ENCODE assay signal across 8 cellular contexts in genomic region chr10:116444527-116445142, GRCh38. TPM values are rescaled to one million over a fixed set of nuclear protein-coding genes. Genes with fewer than 3 reads are reported as not detected.
DNase-seq lines count a peak whose midpoint lies in the region; ATAC-seq and TF ChIP-seq lines count a peak whose summit lies in the region.

No MANE protein-coding gene starts in this region.

- no peaks in the 10 kb centered on the region for H3K79me2 ChIP-seq in KMS-11 (ENCODE audit: insufficient read depth, low read depth)

- no peaks in the 10 kb centered on the region for H3K36me3 ChIP-seq in KMS-11 (ENCODE audit: insufficient read depth)
- no peaks in the 10 kb centered on the region for H3K36me3 ChIP-seq in body of pancreas (replicated peaks in 1 of 2; ENCODE audit: insufficient read depth in 1 of 2, low read depth in 2 of 2)

- no peaks in the 10 kb centered on the region for H3K27me3 Mint-ChIP-seq in activated CD4-positive, alpha-beta T cell treated with anti-CD3 and anti-CD28 coated beads, Interleukin-2, amount 10 ng/mL, durations not matched to agents 7 days and 5 days
- peaks cover 18% of the 10 kb centered on the region for H3K27me3 Mint-ChIP-seq in mesothelial cell of epicardium (ENCODE audit: low read depth)

- intact Hi-C loops in body of pancreas (cut with DNase I) = no loop called here

- DNase-seq in activated CD4-positive, alpha-beta T cell treated with anti-CD3 and anti-CD28 coated beads, Interleukin-2, amount 10 ng/mL, durations not matched to agents 7 days and 5 days = peak; percentile 23
- no peak for DNase-seq in activated CD4-positive, alpha-beta T cell treated with anti-CD3 and anti-CD28 coated beads, Interleukin-2, amount 50 U/mL, for 1 hour
- peak; percentile 25 to 46 (median 37) for DNase-seq in body of pancreas
- no peak for DNase-seq in mesothelial cell of epicardium (ENCODE audit: low spot score in 2 of 2, unreplicated experiment in 2 of 2)
- DNase-seq in ecto neural progenitor cell (ENCODE audit: low spot score) = no peak
- DNase-seq in activated gamma-delta T cell treated with Interleukin-2 at 50 U/mL for 16 hours = no peak

- no peaks in the 10 kb centered on the region for H3K27me3 ChIP-seq in KMS-11 (ENCODE audit: insufficient read depth, low read depth)
- H3K27me3 ChIP-seq in body of pancreas = no peaks in the 10 kb centered on the region

- peak; percentile 80 for TF ChIP-seq CTCF in KMS-11 (conservative IDR thresholded peaks at IDR 0.05; ENCODE audit: low read depth, low read length)
- TF ChIP-seq CTCF in body of pancreas (IDR thresholded peaks at IDR 0.05) = peak; percentile 66 to 83 (median 70)
- peak; percentile 86 for TF ChIP-seq CTCF in mesothelial cell of epicardium (IDR thresholded peaks at IDR 0.05; ENCODE audit: unreplicated experiment)

- no peaks in the 10 kb centered on the region for H3K9me3 ChIP-seq in body of pancreas

- no peak overlapping the region for H3K27ac ChIP-seq in KMS-11
- H3K27ac ChIP-seq in body of pancreas = no peak overlapping the region

- CTCF ChIA-PET in activated CD4-positive, alpha-beta T cell treated with anti-CD3 and anti-CD28 coated beads, Interleukin-2, amount 10 ng/mL, durations not matched to agents 7 days and 5 days (lab: Charles Lee) = no interaction called here

- no peak overlapping the region for H2AFZ ChIP-seq in KMS-11 (ENCODE audit: low read depth)

- H3K4me3 ChIP-seq in KMS-11 (IDR thresholded peaks at IDR 0.05; ENCODE audit: insufficient read depth, low read depth, low read length) = no peak overlapping the region
- no peak overlapping the region for H3K4me3 ChIP-seq in body of pancreas

- H3K36me3 Mint-ChIP-seq in activated CD4-positive, alpha-beta T cell treated with anti-CD3 and anti-CD28 coated beads, Interleukin-2, amount 10 ng/mL, durations not matched to agents 7 days and 5 days (ENCODE audit: low read depth) = no peaks in the 10 kb centered on the region
- no peaks in the 10 kb centered on the region for H3K36me3 Mint-ChIP-seq in mesothelial cell of epicardium

- H3K9me3 Mint-ChIP-seq in activated CD4-positive, alpha-beta T cell treated with anti-CD3 and anti-CD28 coated beads, Interleukin-2, amount 10 ng/mL, durations not matched to agents 7 days and 5 days = no peaks in the 10 kb centered on the region
- no peaks in the 10 kb centered on the region for H3K9me3 Mint-ChIP-seq in mesothelial cell of epicardium

- H4K20me1 ChIP-seq in KMS-11 (ENCODE audit: insufficient read depth) = no peaks in the 10 kb centered on the region

- no peak overlapping the region for H3K4me2 ChIP-seq in KMS-11

- H3K4me3 Mint-ChIP-seq in activated CD4-positive, alpha-beta T cell treated with anti-CD3 and anti-CD28 coated beads, Interleukin-2, amount 10 ng/mL, durations not matched to agents 7 days and 5 days = no peak overlapping the region
- H3K4me3 Mint-ChIP-seq in mesothelial cell of epicardium = no peak overlapping the region

- no peaks in the 10 kb centered on the region for H3K4me1 ChIP-seq in KMS-11 (ENCODE audit: low read depth, poor library complexity, severe bottlenecking)
- no peaks in the 10 kb centered on the region for H3K4me1 ChIP-seq in body of pancreas

- POLR2A ChIA-PET in activated CD4-positive, alpha-beta T cell treated with anti-CD3 and anti-CD28 coated beads, Interleukin-2, amount 10 ng/mL, durations not matched to agents 7 days and 5 days (lab: Charles Lee) = no interaction called here

- ATAC-seq in GM21515 (IDR thresholded peaks at IDR 0.05; ENCODE audit: unreplicated experiment) = peak; percentile 87
- ATAC-seq in body of pancreas = peak; percentile 45

- no peaks in the 10 kb centered on the region for H3K4me1 Mint-ChIP-seq in activated CD4-positive, alpha-beta T cell treated with anti-CD3 and anti-CD28 coated beads, Interleukin-2, amount 10 ng/mL, durations not matched to agents 7 days and 5 days
- H3K4me1 Mint-ChIP-seq in mesothelial cell of epicardium = no peaks in the 10 kb centered on the region

- TF ChIP-seq POLR2A in body of pancreas (IDR thresholded peaks at IDR 0.05) = no peak

- no peak overlapping the region for H3K9ac ChIP-seq in KMS-11

- H3K27ac Mint-ChIP-seq in activated CD4-positive, alpha-beta T cell treated with anti-CD3 and anti-CD28 coated beads, Interleukin-2, amount 10 ng/mL, durations not matched to agents 7 days and 5 days = no peak overlapping the region
- no peak overlapping the region for H3K27ac Mint-ChIP-seq in mesothelial cell of epicardium

- 18 to 23% methylated on average over 4 of the region's 4 CpGs for whole genome bisulfite sequencing in body of pancreas, 2 donors

RNA-seq across cellular contexts. Expression of gene PNLIPRP3, which starts 17.0 kb away (rescaled TPM):
- not detected for total RNA-seq in activated CD4-positive, alpha-beta T cell treated with anti-CD3 and anti-CD28 coated beads, Interleukin-2, amount 10 ng/mL, durations not matched to agents 7 days and 5 days
- not detected for total RNA-seq in body of pancreas
- total RNA-seq in mesothelial cell of epicardium = not detected in 3 replicates

Comparison
In these comparisons a context has a peak if more than half of its experiments do, and no peak if none do; other contexts are left out.
1. DNase-seq: peak in activated CD4-positive, alpha-beta T cell treated with anti-CD3 and anti-CD28 coated beads, Interleukin-2, amount 10 ng/mL, durations not matched to agents 7 days and 5 days (single experiment) and body of pancreas (4 of 4); none in activated CD4-positive, alpha-beta T cell treated with anti-CD3 and anti-CD28 coated beads, Interleukin-2, amount 50 U/mL, for 1 hour (single experiment), mesothelial cell of epicardium (0 of 2), ecto neural progenitor cell (single experiment) and activated gamma-delta T cell treated with Interleukin-2 at 50 U/mL for 16 hours (single experiment).
2. Peak in every context shown above with its lines, with median percentiles within 50 percentile points of each other: CTCF ChIP-seq.